Comparison of ENCODE assay signal across 27 cellular contexts in the genomic region with DNA sequence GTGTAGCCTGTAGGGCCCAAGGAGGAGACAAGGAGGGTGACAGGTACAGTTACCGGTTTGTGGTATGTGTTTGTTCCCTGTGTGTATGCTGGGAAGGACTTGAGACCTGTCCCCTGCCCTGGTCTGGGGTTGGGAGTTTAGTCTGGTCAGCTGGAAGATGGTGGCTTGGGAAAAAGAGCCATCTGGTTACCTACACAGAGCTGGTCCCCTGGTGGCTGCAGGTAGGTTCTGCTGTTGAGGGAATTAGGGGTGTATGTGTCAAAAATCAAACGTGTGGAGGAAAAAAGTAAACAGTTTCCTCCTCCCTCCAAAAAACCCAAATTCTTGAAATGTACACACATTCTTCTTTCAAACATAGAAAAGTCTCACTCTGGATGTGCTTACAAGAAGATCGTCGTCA. TPM values are rescaled to one million over a fixed set of nuclear protein-coding genes. Genes with fewer than 3 reads are reported as not detected.
DNase-seq lines count a peak whose midpoint lies in the region; ATAC-seq and TF ChIP-seq lines count a peak whose summit lies in the region.
"Had no signal": no experiment of that assay in that cellular context is flagged by ENCODE, and none has a peak within 500 bp of the region (broad histone marks: within the 10 kb centered on the region; RNA-seq: fewer than 3 reads in every experiment).

No MANE protein-coding gene starts in this region.

- H3K4me3 Mint-ChIP-seq in mesothelial cell of epicardium = no peak overlapping the region
- H3K4me3 Mint-ChIP-seq in activated T-helper 17 cell treated with anti-CD3 and anti-CD28 coated beads, Interleukin-2, amount 50 U/mL, for 72 hours = no peak overlapping the region
- H3K4me3 Mint-ChIP-seq: activated CD8-positive, alpha-beta T cell treated with anti-CD3 and anti-CD28 coated beads, Interleukin-2, amount 10 ng/mL, durations not matched to agents 7 days and 5 days; activated naive CD8-positive, alpha-beta T cell treated with anti-CD3 and anti-CD28 coated beads for 36 hours; B cell; central memory CD8-positive, alpha-beta T cell; naive thymus-derived CD4-positive, alpha-beta T cell had no signal

- H3K27ac Mint-ChIP-seq in mesothelial cell of epicardium = no peak overlapping the region
- H3K27ac Mint-ChIP-seq in activated T-helper 17 cell treated with anti-CD3 and anti-CD28 coated beads, Interleukin-2, amount 50 U/mL, for 72 hours = no peak overlapping the region
- H3K27ac Mint-ChIP-seq: activated CD8-positive, alpha-beta T cell treated with anti-CD3 and anti-CD28 coated beads, Interleukin-2, amount 10 ng/mL, durations not matched to agents 7 days and 5 days; activated naive CD8-positive, alpha-beta T cell treated with anti-CD3 and anti-CD28 coated beads for 36 hours; B cell; naive thymus-derived CD4-positive, alpha-beta T cell had no signal

- H3K4me1 Mint-ChIP-seq in mesothelial cell of epicardium = peaks cover 2% of the 10 kb centered on the region
- H3K4me1 Mint-ChIP-seq in activated T-helper 17 cell treated with anti-CD3 and anti-CD28 coated beads, Interleukin-2, amount 50 U/mL, for 72 hours = no peaks in the 10 kb centered on the region
- H3K4me1 Mint-ChIP-seq: activated naive CD8-positive, alpha-beta T cell treated with anti-CD3 and anti-CD28 coated beads for 36 hours; B cell; central memory CD8-positive, alpha-beta T cell; naive thymus-derived CD4-positive, alpha-beta T cell had no signal

- H3K27ac ChIP-seq in MM.1S (ENCODE audit: low read length) = no peak overlapping the region
- H3K27ac ChIP-seq in brain microvascular endothelial cell = no peak overlapping the region
- H3K27ac ChIP-seq: ascending aorta, stomach, thyroid gland had no signal

- H3K36me3 Mint-ChIP-seq in mesothelial cell of epicardium = peaks cover 13% of the 10 kb centered on the region
- peaks cover 47% of the 10 kb centered on the region for H3K36me3 Mint-ChIP-seq in activated T-helper 17 cell treated with anti-CD3 and anti-CD28 coated beads, Interleukin-2, amount 50 U/mL, for 72 hours (ENCODE audit: low read depth)

- no peaks in the 10 kb centered on the region for H4K20me1 ChIP-seq in MM.1S (ENCODE audit: insufficient read depth, low read length)

- no peak for ATAC-seq in GM21447 (IDR thresholded peaks at IDR 0.05; ENCODE audit: unreplicated experiment)
- no peak for ATAC-seq in activated T-helper 17 cell treated with anti-CD3 and anti-CD28 coated beads, Interleukin-2, amount 50 U/mL, for 72 hours (replicated peaks)
- ATAC-seq: activated CD8-positive, alpha-beta T cell treated with anti-CD3 and anti-CD28 coated beads, Interleukin-2, amount 10 ng/mL, durations not matched to agents 7 days and 5 days; naive thymus-derived CD4-positive, alpha-beta T cell had no signal

- H3K4me1 ChIP-seq in MM.1S (ENCODE audit: low read length) = no peaks in the 10 kb centered on the region
- H3K4me1 ChIP-seq: ascending aorta, stomach, thyroid gland had no signal

- H3K9ac ChIP-seq in MM.1S (ENCODE audit: low read length) = no peak overlapping the region

- H3K9me3 ChIP-seq in MM.1S (replicated peaks; ENCODE audit: insufficient read depth, low read length) = no peaks in the 10 kb centered on the region
- H3K9me3 ChIP-seq: ascending aorta, stomach, thyroid gland had no signal

- no peak overlapping the region for H3K4me2 ChIP-seq in MM.1S (ENCODE audit: low read depth, low read length)
- H3K4me2 ChIP-seq: smooth muscle cell had no signal

- H3K4me3 ChIP-seq in MM.1S (ENCODE audit: low read length) (no peak overlapping the region), brain microvascular endothelial cell (ENCODE audit: low read depth, low read length) (no peak overlapping the region)
- H3K4me3 ChIP-seq: ascending aorta, smooth muscle cell, stomach, thyroid gland had no signal

- in situ Hi-C loops in brain microvascular endothelial cell (cut with HindIII; ENCODE audit: low pct_ligation_motif_present, low sequenced_read_pairs) = no loop called here
- in situ Hi-C loops in KBM-7 (cut with MboI; ENCODE audit: low pct_unique_long_range_greater_than_20kb, low sequenced_read_pairs) = no loop called here

- H3K79me2 ChIP-seq in MM.1S (ENCODE audit: low read length) = no peaks in the 10 kb centered on the region

- TF ChIP-seq CTCF in GM12872 (IDR thresholded peaks at IDR 0.05; ENCODE audit: insufficient read depth, low read depth, low read length) (peak; percentile 34; the same call in 1 of the 3 replicates), MM.1S (IDR thresholded peaks at IDR 0.05; ENCODE audit: low read length) (0 out of 2 replicates have a peak, but pooled peaks have one; percentile 5), brain microvascular endothelial cell (IDR thresholded peaks at IDR 0.05; ENCODE audit: low read depth, low read length, missing control alignments) (peak; percentile 29), mesothelial cell of epicardium (IDR thresholded peaks at IDR 0.05; ENCODE audit: unreplicated experiment) (peak; percentile 14)

- H3K27me3 Mint-ChIP-seq in mesothelial cell of epicardium (ENCODE audit: low read depth) = no peaks in the 10 kb centered on the region
- no peaks in the 10 kb centered on the region for H3K27me3 Mint-ChIP-seq in activated T-helper 17 cell treated with anti-CD3 and anti-CD28 coated beads, Interleukin-2, amount 50 U/mL, for 72 hours
- H3K27me3 Mint-ChIP-seq: activated naive CD8-positive, alpha-beta T cell treated with anti-CD3 and anti-CD28 coated beads for 36 hours; B cell; central memory CD8-positive, alpha-beta T cell; naive thymus-derived CD4-positive, alpha-beta T cell had no signal

- H3K27me3 ChIP-seq in MM.1S (replicated peaks; ENCODE audit: insufficient read depth, low read length) = no peaks in the 10 kb centered on the region
- H3K27me3 ChIP-seq in brain microvascular endothelial cell (replicated peaks) = no peaks in the 10 kb centered on the region
- H3K27me3 ChIP-seq: ascending aorta, stomach, thyroid gland had no signal

- no peaks in the 10 kb centered on the region for H3F3A ChIP-seq in MM.1S (ENCODE audit: insufficient read depth, low read length)

- no peak for DNase-seq in MM.1S
- no peak for DNase-seq in brain microvascular endothelial cell
- DNase-seq in mesothelial cell of epicardium (ENCODE audit: low spot score in 2 of 2, unreplicated experiment in 2 of 2) = no peak
- DNase-seq in KBM-7 = no peak
- DNase-seq in RKO (ENCODE audit: low spot score) = no peak
- DNase-seq: activated CD4-positive, alpha-beta T cell treated with anti-CD3 and anti-CD28 coated beads for 1 hour; activated CD8-positive, alpha-beta T cell treated with anti-CD3 and anti-CD28 coated beads, Interleukin-2, amount 10 ng/mL, durations not matched to agents 7 days and 5 days; activated effector memory CD4-positive, alpha-beta T cell treated with Interleukin-2 at 50 U/mL for 16 hours; activated naive CD8-positive, alpha-beta T cell treated with anti-CD3 and anti-CD28 coated beads for 36 hours; HCEC 1CT; Karpas-422; midbrain; naive thymus-derived CD4-positive, alpha-beta T cell; NCI-H1694 treated with DMSO at 0.1 percent for 48 hours; NCI-H2171 treated with DMSO at 0.1 percent for 48 hours; NCI-H526; stimulated activated CD4-positive, alpha-beta T cell treated with anti-CD3 and anti-CD28 coated beads, Interleukin-1b, Interleukin-23, amount 100 ng/mL, for 48 hours; stimulated activated CD8-positive, alpha-beta memory T cell treated with anti-CD3 and anti-CD28 coated beads, Interleukin-4, amount 100 ng/mL, for 48 hours; stomach; thyroid gland had no signal

- no peaks in the 10 kb centered on the region for H3K9me2 ChIP-seq in MM.1S (replicated peaks; ENCODE audit: insufficient read depth, low read length)

- no peaks in the 10 kb centered on the region for H3K9me3 Mint-ChIP-seq in mesothelial cell of epicardium
- H3K9me3 Mint-ChIP-seq in activated T-helper 17 cell treated with anti-CD3 and anti-CD28 coated beads, Interleukin-2, amount 50 U/mL, for 72 hours = no peaks in the 10 kb centered on the region
- H3K9me3 Mint-ChIP-seq: activated naive CD8-positive, alpha-beta T cell treated with anti-CD3 and anti-CD28 coated beads for 36 hours; central memory CD8-positive, alpha-beta T cell had no signal

- no peak overlapping the region for H2AFZ ChIP-seq in MM.1S (ENCODE audit: low read length)

- H3K36me3 ChIP-seq in MM.1S (replicated peaks; ENCODE audit: insufficient read depth, low read length) (no peaks in the 10 kb centered on the region), brain microvascular endothelial cell (replicated peaks) (no peaks in the 10 kb centered on the region)

RNA-seq across cellular contexts. Expression of gene PTMA, which starts 24.3 kb away (rescaled TPM):
- total RNA-seq in mesothelial cell of epicardium = 1,098 to 1,149 TPM (median 1,136 TPM) in 3 replicates
- 1,000 to 10,000 TPM; 1,439 to 1,845 TPM for total RNA-seq in activated T-helper 17 cell treated with anti-CD3 and anti-CD28 coated beads, Interleukin-2, amount 50 U/mL, for 72 hours

RNA-seq across cellular contexts. Expression of gene PDE6D, which starts 48.5 kb away (rescaled TPM):
- 15.2 to 16.5 TPM (median 15.4 TPM) in 3 replicates for total RNA-seq in mesothelial cell of epicardium
- 10 to 100 TPM; 20.4 to 28.9 TPM for total RNA-seq in activated T-helper 17 cell treated with anti-CD3 and anti-CD28 coated beads, Interleukin-2, amount 50 U/mL, for 72 hours

RNA-seq across cellular contexts. Expression of gene COPS7B, which starts 53.6 kb away (rescaled TPM):
- 53.6 to 58.9 TPM (median 57.3 TPM) in 3 replicates for total RNA-seq in mesothelial cell of epicardium
- total RNA-seq in activated T-helper 17 cell treated with anti-CD3 and anti-CD28 coated beads, Interleukin-2, amount 50 U/mL, for 72 hours = 10 to 100 TPM; 41.5 to 47.8 TPM
